ENCODE assay signal across 8 cellular contexts in genomic region chr6:30721198-30722024, GRCh38. TPM values are rescaled to one million over a fixed set of nuclear protein-coding genes. Genes with fewer than 3 reads are reported as not detected.
DNase-seq lines count a peak whose midpoint lies in the region; ATAC-seq and TF ChIP-seq lines count a peak whose summit lies in the region.

No MANE protein-coding gene starts in this region.

- peaks cover 28% of the 10 kb centered on the region for H3K36me3 ChIP-seq in CD8-positive, alpha-beta memory T cell (ENCODE audit: insufficient read depth, low read length)
- peaks cover 0 to 41% of the 10 kb centered on the region in 2 donors for H3K36me3 ChIP-seq in adrenal gland (replicated peaks in 1 of 2)
- H3K36me3 ChIP-seq in upper lobe of left lung, result peaks cover 24 to 43% (median 32%) of the 10 kb centered on the region in 4 donors

- H3K36me3 Mint-ChIP-seq in CD8-positive, alpha-beta memory T cell, result peaks cover 3 to 58% (median 19%) of the 10 kb centered on the region in 3 donors
- peaks cover 32% of the 10 kb centered on the region for H3K36me3 Mint-ChIP-seq in T-cell
- peaks cover 37% of the 10 kb centered on the region for H3K36me3 Mint-ChIP-seq in progenitor cell of endocrine pancreas (ENCODE audit: insufficient read depth)

- H3K4me3 ChIP-seq in CD8-positive, alpha-beta memory T cell (ENCODE audit: low read length), result peak overlapping the region; percentile 95
- H3K4me3 ChIP-seq in adrenal gland (peak overlapping the region in 3 of 4 donors; percentile 16 to 93 (median 67)), upper lobe of left lung (peak overlapping the region; percentile 64 to 87 (median 76))

- POLR2A ChIA-PET in CD8-positive, alpha-beta memory T cell (lab: Charles Lee), result interaction anchor here (0.5 to 7.4 kb wide), 16 partner anchors 9 to 220 kb away, joined by 3 to 142 read pairs (median 4); partner anchors contain the start of genes MRPS18B and PPP1R10
- POLR2A ChIA-PET in T-cell (lab: Charles Lee), result interaction anchor here (0.6 to 3.6 kb wide), 6 partner anchors 39 to 106 kb away, joined by 3 to 14 read pairs (median 7); partner anchors contain the start of gene MRPS18B (in 1 of the 2)

- peak in 1 of 2 donors; percentile 59 for TF ChIP-seq POLR2A in adrenal gland (IDR thresholded peaks at IDR 0.05)
- TF ChIP-seq POLR2A in upper lobe of left lung (IDR thresholded peaks at IDR 0.05), result peak in 2 of 4 donors; percentile 29 to 69

- H3K4me1 Mint-ChIP-seq in CD8-positive, alpha-beta memory T cell, result peaks cover 54 to 75% (median 55%) of the 10 kb centered on the region in 3 donors
- H3K4me1 Mint-ChIP-seq in T-cell (peaks cover 62 to 69% (median 69%) of the 10 kb centered on the region in 3 donors), progenitor cell of endocrine pancreas (ENCODE audit: low read depth) (peaks cover 48% of the 10 kb centered on the region)

- H3K27ac ChIP-seq in CD8-positive, alpha-beta memory T cell (ENCODE audit: low read depth, low read length), result peak overlapping the region; percentile 91
- H3K27ac ChIP-seq in adrenal gland (peak overlapping the region; percentile 89 to 99 (median 94)), upper lobe of left lung (peak overlapping the region; percentile 91 to 95 (median 92))

- TF ChIP-seq CTCF in adrenal gland (IDR thresholded peaks at IDR 0.05), result peak in 3 of 6 experiments; percentile 50 to 62 (median 51)
- peak; percentile 55 for TF ChIP-seq CTCF in progenitor cell of endocrine pancreas (IDR thresholded peaks at IDR 0.05; ENCODE audit: unreplicated experiment)
- TF ChIP-seq CTCF in upper lobe of left lung (IDR thresholded peaks at IDR 0.05), result peak; percentile 22 to 79 (median 72)

- no peaks in the 10 kb centered on the region for H3K27me3 ChIP-seq in CD8-positive, alpha-beta memory T cell (ENCODE audit: insufficient read depth, low read length, poor library complexity, severe bottlenecking)
- H3K27me3 ChIP-seq in adrenal gland (no peaks in the 10 kb centered on the region), upper lobe of left lung (no peaks in the 10 kb centered on the region)

- H3K4me1 ChIP-seq in CD8-positive, alpha-beta memory T cell (ENCODE audit: insufficient read depth, low read length), result peaks cover 35% of the 10 kb centered on the region
- peaks cover 16 to 60% of the 10 kb centered on the region in 2 donors for H3K4me1 ChIP-seq in adrenal gland (replicated peaks in 1 of 2)
- H3K4me1 ChIP-seq in upper lobe of left lung, result peaks cover 36 to 67% (median 55%) of the 10 kb centered on the region in 4 donors

- peak; percentile 32 for ATAC-seq in GM21737 (IDR thresholded peaks at IDR 0.05; ENCODE audit: unreplicated experiment)
- ATAC-seq in T-cell (replicated peaks in 1 of 4), result peak; percentile 38 to 58 (median 46)
- ATAC-seq in left cardiac atrium, result peak; percentile 77 to 80
- ATAC-seq in upper lobe of left lung (ENCODE audit: low FRiP score in 2 of 2), result peak; percentile 86

- H3K27me3 Mint-ChIP-seq in CD8-positive, alpha-beta memory T cell, result peaks cover 0 to 6% of the 10 kb centered on the region in 2 donors
- H3K27me3 Mint-ChIP-seq in T-cell, result no peaks in the 10 kb centered on the region
- H3K27me3 Mint-ChIP-seq in progenitor cell of endocrine pancreas, result no peaks in the 10 kb centered on the region

- H3K9me3 ChIP-seq in CD8-positive, alpha-beta memory T cell (ENCODE audit: low read length), result no peaks in the 10 kb centered on the region
- no peaks in the 10 kb centered on the region for H3K9me3 ChIP-seq in adrenal gland (replicated peaks in 1 of 3)
- H3K9me3 ChIP-seq in upper lobe of left lung, result no peaks in the 10 kb centered on the region

- CTCF ChIA-PET in CD8-positive, alpha-beta memory T cell (lab: Charles Lee), result interaction anchor here (0.6 to 17.1 kb wide), 35 partner anchors 9 to 270 kb away, joined by 3 to 697 read pairs (median 4); partner anchors contain the start of genes DHX16, GNL1, IER3 and NRM
- CTCF ChIA-PET in T-cell (lab: Charles Lee), result interaction anchor here (0.6 to 9.1 kb wide), 16 partner anchors 10 to 366 kb away, joined by 3 to 254 read pairs (median 4); partner anchors contain the start of genes DHX16 (in 1 of the 2) and MRPS18B (in 1 of the 2)

- H3K4me3 Mint-ChIP-seq in CD8-positive, alpha-beta memory T cell, result peak overlapping the region; percentile 91 to 99 (median 98)
- H3K4me3 Mint-ChIP-seq in T-cell, result peak overlapping the region; percentile 95 to 99 (median 99)
- H3K4me3 Mint-ChIP-seq in progenitor cell of endocrine pancreas (ENCODE audit: low read depth), result peak overlapping the region; percentile 99

- intact Hi-C loops in adrenal gland (cut with DNase I), result loop anchor here (1.0 to 2.0 kb wide), 3 partner anchors 35 to 42 kb away; partner anchors contain the start of gene PPP1R18 (in 2 of the 2)
- intact Hi-C loops in left cardiac atrium (cut with DNase I), result loop anchor here in 1 of 2 donors (2.0 to 10.0 kb wide), 2 partner anchors 43 to 97 kb away; partner anchors contain the start of gene ATAT1

- 1 to 2% (median 2%) methylated on average over 22 to 71 of the region's 71 CpGs for WGBS in adrenal gland, 4 donors
- 2 to 4% methylated on average over 27 to 65 of the region's 71 CpGs for WGBS in upper lobe of left lung, 2 donors

- H3K27ac Mint-ChIP-seq in CD8-positive, alpha-beta memory T cell, result peak overlapping the region; percentile 70 to 98 (median 96)
- peak overlapping the region; percentile 91 to 95 for H3K27ac Mint-ChIP-seq in T-cell
- peak overlapping the region; percentile 98 for H3K27ac Mint-ChIP-seq in progenitor cell of endocrine pancreas

- DNase-seq in CD8-positive, alpha-beta memory T cell, result peak; percentile 93 to 96 (median 96)
- peak; percentile 89 for DNase-seq in NCI-H146 (lab: John Stamatoyannopoulos, UW)
- peak; percentile 88 to 97 (median 93) for DNase-seq in T-cell
- peak; percentile 91 to 95 (median 94) for DNase-seq in adrenal gland
- DNase-seq in left cardiac atrium, result peak; percentile 94
- peak; percentile 92 for DNase-seq in progenitor cell of endocrine pancreas (ENCODE audit: low spot score, unreplicated experiment)
- peak; percentile 91 to 99 for DNase-seq in upper lobe of left lung

- no peak for TF ChIP-seq EP300 in upper lobe of left lung (IDR thresholded peaks at IDR 0.05)

- H3K9me3 Mint-ChIP-seq in CD8-positive, alpha-beta memory T cell, result no peaks in the 10 kb centered on the region
- no peaks in the 10 kb centered on the region for H3K9me3 Mint-ChIP-seq in T-cell
- H3K9me3 Mint-ChIP-seq in progenitor cell of endocrine pancreas (ENCODE audit: low read depth), result peaks cover 3% of the 10 kb centered on the region

RNA-seq across cellular contexts. Expression of gene TUBB, which starts 1.3 kb away (rescaled TPM):
- total RNA-seq in CD8-positive, alpha-beta memory T cell, result 1,000 to 10,000 TPM; 1,610 to 1,639 TPM
- polyA plus RNA-seq in CD8-positive, alpha-beta memory T cell, result 136 TPM
- total RNA-seq in T-cell (100 to 1,000 TPM; 108 to 246 (median 202) TPM), adrenal gland (100 to 1,000 TPM in 7 of 8 donors, 10 to 100 TPM in 1; 90.3 to 439 (median 214) TPM), left cardiac atrium (100 to 1,000 TPM; 276 to 303 TPM), progenitor cell of endocrine pancreas (1,227 and 1,272 TPM in 2 replicates), upper lobe of left lung (100 to 1,000 TPM in 4 of 6 donors, 10 to 100 TPM in 2; 71.2 to 347 (median 149) TPM)
- polyA plus RNA-seq in adrenal gland, result 100 to 1,000 TPM; 107 to 473 (median 177) TPM

RNA-seq across cellular contexts. Expression of gene MDC1, which starts 4.3 kb away (rescaled TPM):
- total RNA-seq in CD8-positive, alpha-beta memory T cell, result 10 to 100 TPM; 59.4 to 71.1 TPM
- polyA plus RNA-seq in CD8-positive, alpha-beta memory T cell, result 6.4 TPM
- total RNA-seq in T-cell (10 to 100 TPM; 42.3 to 69.7 (median 53.4) TPM), adrenal gland (10 to 100 TPM in 5 of 8 donors, 1 to 10 TPM in 3; 2.8 to 27.6 (median 18.4) TPM), left cardiac atrium (10 to 100 TPM; 19.1 to 25.6 TPM), progenitor cell of endocrine pancreas (58.5 and 67.6 TPM in 2 replicates), upper lobe of left lung (10 to 100 TPM; 13.5 to 33.5 (median 24.2) TPM)
- polyA plus RNA-seq in adrenal gland, result 10 to 100 TPM; 16.8 to 26.9 (median 21.0) TPM

RNA-seq across cellular contexts. Expression of gene FLOT1, which starts 21.1 kb away (rescaled TPM):
- 100 to 1,000 TPM; 154 to 155 TPM for total RNA-seq in CD8-positive, alpha-beta memory T cell
- polyA plus RNA-seq in CD8-positive, alpha-beta memory T cell, result 104 TPM
- total RNA-seq in T-cell, result 100 to 1,000 TPM in 1 of 5 donors, 10 to 100 TPM in 4; 62.2 to 109 (median 74.2) TPM
- total RNA-seq in adrenal gland, result 100 to 1,000 TPM; 237 to 449 (median 339) TPM
- polyA plus RNA-seq in adrenal gland, result 100 to 1,000 TPM; 390 to 599 (median 411) TPM
- total RNA-seq in left cardiac atrium, result 100 to 1,000 TPM; 170 to 179 TPM
- total RNA-seq in progenitor cell of endocrine pancreas, result 111 and 115 TPM in 2 replicates
- total RNA-seq in upper lobe of left lung, result 100 to 1,000 TPM; 133 to 212 (median 143) TPM

RNA-seq across cellular contexts. Expression of gene IER3, which starts 22.9 kb away (rescaled TPM):
- 100 to 1,000 TPM; 267 to 294 TPM for total RNA-seq in CD8-positive, alpha-beta memory T cell
- polyA plus RNA-seq in CD8-positive, alpha-beta memory T cell, result 0.58 TPM
- 10 to 100 TPM in 4 of 5 donors, 1 to 10 TPM in 1; 8.9 to 30.8 (median 12.4) TPM for total RNA-seq in T-cell
- total RNA-seq in adrenal gland, result 10 to 100 TPM in 7 of 8 donors, 1 to 10 TPM in 1; 4.0 to 66.2 (median 43.1) TPM
- polyA plus RNA-seq in adrenal gland, result 100 to 1,000 TPM in 1 of 3 donors, 10 to 100 TPM in 2; 10.3 to 136 (median 49.1) TPM
- 10 to 100 TPM; 23.0 to 81.5 TPM for total RNA-seq in left cardiac atrium
- total RNA-seq in progenitor cell of endocrine pancreas, result 22.1 and 23.2 TPM in 2 replicates
- 10 to 100 TPM in 4 of 6 donors, 1 to 10 TPM in 2; 4.2 to 61.1 (median 19.8) TPM for total RNA-seq in upper lobe of left lung

RNA-seq across cellular contexts. Expression of gene NRM, which starts 30.6 kb away (rescaled TPM):
- total RNA-seq in CD8-positive, alpha-beta memory T cell, result 10 to 100 TPM; 28.1 to 29.2 TPM
- polyA plus RNA-seq in CD8-positive, alpha-beta memory T cell, result 11.7 TPM
- total RNA-seq in T-cell (1 to 10 TPM; 4.2 to 6.9 (median 5.5) TPM), adrenal gland (10 to 100 TPM in 4 of 8 donors, 1 to 10 TPM in 4; 1.8 to 22.6 (median 10.0) TPM), left cardiac atrium (1 to 10 TPM; 5.3 to 6.3 TPM), progenitor cell of endocrine pancreas (35.5 and 37.9 TPM in 2 replicates), upper lobe of left lung (10 to 100 TPM in 1 of 6 donors, 1 to 10 TPM in 5; 3.3 to 13.4 (median 7.2) TPM)
- 10 to 100 TPM; 11.4 to 39.3 (median 24.9) TPM for polyA plus RNA-seq in adrenal gland

Comparison
In these comparisons a context has a peak if more than half of its experiments do, and no peak if none do; other contexts are left out.
1. Peak in every context shown above with its lines: DNase-seq, ATAC-seq, H3K4me3 ChIP-seq and H3K27ac ChIP-seq.
2. ATAC-seq: peak in every context shown above with its lines; median percentile 86 in upper lobe of left lung; 78 in left cardiac atrium; 46 in T-cell; 32 in GM21737.